In the genomic region with DNA sequence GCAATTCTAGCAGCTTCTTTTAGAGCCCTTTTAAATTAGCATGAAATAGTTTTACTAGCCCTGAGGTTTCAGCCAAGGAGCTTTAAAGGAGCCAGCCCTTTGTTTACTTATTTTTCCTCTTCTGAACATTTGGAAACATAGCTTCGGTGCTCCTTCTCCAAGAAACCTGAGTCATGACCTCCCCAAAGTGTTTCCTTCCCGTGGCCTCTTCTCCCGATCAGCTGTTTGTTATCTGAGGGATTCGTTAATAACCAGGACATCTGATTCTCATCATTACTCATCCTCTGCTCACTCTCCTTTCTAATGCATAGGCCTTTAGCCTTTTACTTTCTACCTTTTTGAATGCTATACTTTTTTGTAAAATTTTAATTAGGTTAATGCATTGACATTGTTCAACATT, we compare ENCODE assay signal across 1 cellular context.
TF ChIP-seq lines count a peak whose summit lies in the region.

No MANE protein-coding gene starts in this region.

TF ChIP-seq in GM23338, 12 proteins besides CTCF, POLR2A, EP300 and RAD21 (continued from another document):
- no peak for TF ChIP-seq REST (IDR thresholded peaks at IDR 0.05; ENCODE audit: unreplicated experiment)
- TF ChIP-seq EZH2phosphoT487 (IDR thresholded peaks at IDR 0.05; ENCODE audit: unreplicated experiment): no peak
- TF ChIP-seq ZNF114 (CRISPR knock-in tag; IDR thresholded peaks at IDR 0.05): no peak
- no peak for TF ChIP-seq STAT1 (IDR thresholded peaks at IDR 0.05; ENCODE audit: unreplicated experiment)
- no peak for TF ChIP-seq ZNF331 (CRISPR knock-in tag; IDR thresholded peaks at IDR 0.05; ENCODE audit: low read depth)
- no peak for TF ChIP-seq EZH2 (IDR thresholded peaks at IDR 0.05; ENCODE audit: low read depth, unreplicated experiment)
- TF ChIP-seq CREB1 (CRISPR knock-in tag; IDR thresholded peaks at IDR 0.05; ENCODE audit: low read depth): no peak
- TF ChIP-seq JUNB (IDR thresholded peaks at IDR 0.05; ENCODE audit: unreplicated experiment): no peak
- TF ChIP-seq, protein P1, sequence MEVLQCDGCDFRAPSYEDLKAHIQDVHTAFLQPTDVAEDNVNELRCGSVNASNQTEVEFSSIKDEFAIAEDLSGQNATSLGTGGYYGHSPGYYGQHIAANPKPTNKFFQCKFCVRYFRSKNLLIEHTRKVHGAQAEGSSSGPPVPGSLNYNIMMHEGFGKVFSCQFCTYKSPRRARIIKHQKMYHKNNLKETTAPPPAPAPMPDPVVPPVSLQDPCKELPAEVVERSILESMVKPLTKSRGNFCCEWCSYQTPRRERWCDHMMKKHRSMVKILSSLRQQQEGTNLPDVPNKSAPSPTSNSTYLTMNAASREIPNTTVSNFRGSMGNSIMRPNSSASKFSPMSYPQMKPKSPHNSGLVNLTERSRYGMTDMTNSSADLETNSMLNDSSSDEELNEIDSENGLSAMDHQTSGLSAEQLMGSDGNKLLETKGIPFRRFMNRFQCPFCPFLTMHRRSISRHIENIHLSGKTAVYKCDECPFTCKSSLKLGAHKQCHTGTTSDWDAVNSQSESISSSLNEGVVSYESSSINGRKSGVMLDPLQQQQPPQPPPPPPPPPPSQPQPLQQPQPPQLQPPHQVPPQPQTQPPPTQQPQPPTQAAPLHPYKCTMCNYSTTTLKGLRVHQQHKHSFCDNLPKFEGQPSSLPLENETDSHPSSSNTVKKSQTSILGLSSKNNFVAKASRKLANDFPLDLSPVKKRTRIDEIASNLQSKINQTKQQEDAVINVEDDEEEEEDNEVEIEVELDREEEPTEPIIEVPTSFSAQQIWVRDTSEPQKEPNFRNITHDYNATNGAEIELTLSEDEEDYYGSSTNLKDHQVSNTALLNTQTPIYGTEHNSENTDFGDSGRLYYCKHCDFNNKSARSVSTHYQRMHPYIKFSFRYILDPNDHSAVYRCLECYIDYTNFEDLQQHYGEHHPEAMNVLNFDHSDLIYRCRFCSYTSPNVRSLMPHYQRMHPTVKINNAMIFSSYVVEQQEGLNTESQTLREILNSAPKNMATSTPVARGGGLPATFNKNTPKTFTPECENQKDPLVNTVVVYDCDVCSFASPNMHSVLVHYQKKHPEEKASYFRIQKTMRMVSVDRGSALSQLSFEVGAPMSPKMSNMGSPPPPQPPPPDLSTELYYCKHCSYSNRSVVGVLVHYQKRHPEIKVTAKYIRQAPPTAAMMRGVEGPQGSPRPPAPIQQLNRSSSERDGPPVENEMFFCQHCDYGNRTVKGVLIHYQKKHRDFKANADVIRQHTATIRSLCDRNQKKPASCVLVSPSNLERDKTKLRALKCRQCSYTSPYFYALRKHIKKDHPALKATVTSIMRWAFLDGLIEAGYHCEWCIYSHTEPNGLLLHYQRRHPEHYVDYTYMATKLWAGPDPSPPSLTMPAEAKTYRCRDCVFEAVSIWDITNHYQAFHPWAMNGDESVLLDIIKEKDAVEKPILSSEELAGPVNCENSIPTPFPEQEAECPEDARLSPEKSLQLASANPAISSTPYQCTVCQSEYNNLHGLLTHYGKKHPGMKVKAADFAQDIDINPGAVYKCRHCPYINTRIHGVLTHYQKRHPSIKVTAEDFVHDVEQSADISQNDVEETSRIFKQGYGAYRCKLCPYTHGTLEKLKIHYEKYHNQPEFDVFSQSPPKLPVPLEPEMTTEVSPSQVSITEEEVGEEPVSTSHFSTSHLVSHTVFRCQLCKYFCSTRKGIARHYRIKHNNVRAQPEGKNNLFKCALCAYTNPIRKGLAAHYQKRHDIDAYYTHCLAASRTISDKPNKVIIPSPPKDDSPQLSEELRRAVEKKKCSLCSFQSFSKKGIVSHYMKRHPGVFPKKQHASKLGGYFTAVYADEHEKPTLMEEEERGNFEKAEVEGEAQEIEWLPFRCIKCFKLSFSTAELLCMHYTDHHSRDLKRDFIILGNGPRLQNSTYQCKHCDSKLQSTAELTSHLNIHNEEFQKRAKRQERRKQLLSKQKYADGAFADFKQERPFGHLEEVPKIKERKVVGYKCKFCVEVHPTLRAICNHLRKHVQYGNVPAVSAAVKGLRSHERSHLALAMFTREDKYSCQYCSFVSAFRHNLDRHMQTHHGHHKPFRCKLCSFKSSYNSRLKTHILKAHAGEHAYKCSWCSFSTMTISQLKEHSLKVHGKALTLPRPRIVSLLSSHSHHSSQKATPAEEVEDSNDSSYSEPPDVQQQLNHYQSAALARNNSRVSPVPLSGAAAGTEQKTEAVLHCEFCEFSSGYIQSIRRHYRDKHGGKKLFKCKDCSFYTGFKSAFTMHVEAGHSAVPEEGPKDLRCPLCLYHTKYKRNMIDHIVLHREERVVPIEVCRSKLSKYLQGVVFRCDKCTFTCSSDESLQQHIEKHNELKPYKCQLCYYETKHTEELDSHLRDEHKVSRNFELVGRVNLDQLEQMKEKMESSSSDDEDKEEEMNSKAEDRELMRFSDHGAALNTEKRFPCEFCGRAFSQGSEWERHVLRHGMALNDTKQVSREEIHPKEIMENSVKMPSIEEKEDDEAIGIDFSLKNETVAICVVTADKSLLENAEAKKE (CRISPR knock-in tag; IDR thresholded peaks at IDR 0.05): no peak
- no peak for TF ChIP-seq POLR2AphosphoS5 (IDR thresholded peaks at IDR 0.05; ENCODE audit: low read depth)
- TF ChIP-seq NANOG (IDR thresholded peaks at IDR 0.05; ENCODE audit: borderline replicate concordance): no peak
